ENCODE assay signal across 9 cellular contexts in genomic region chr17:71764507-71764906, GRCh38.
A peak's percentile ranks its signal among the peaks of the same experiment; 100 is the strongest.
DNase-seq lines count a peak whose midpoint lies in the region; ATAC-seq and TF ChIP-seq lines count a peak whose summit lies in the region.
"Had no signal": no experiment of that assay in that cellular context is flagged by ENCODE, and none has a peak within 500 bp of the region (broad histone marks: within the 10 kb centered on the region; RNA-seq: fewer than 3 reads in every experiment).

No MANE protein-coding gene starts in this region.

- no peaks in the 10 kb centered on the region for H3K9me2 ChIP-seq in PC-3 (replicated peaks; ENCODE audit: low read length)

- ATAC-seq in GM19463 (IDR thresholded peaks at IDR 0.05; ENCODE audit: unreplicated experiment) (peak; percentile 61), PC-3 (peak; percentile 62)
- no peak for ATAC-seq in naive thymus-derived CD8-positive, alpha-beta T cell

- H3K4me1 Mint-ChIP-seq in naive thymus-derived CD8-positive, alpha-beta T cell = no peaks in the 10 kb centered on the region

- intact Hi-C loops in PC-3 (cut with micrococcal nuclease) = loop anchor here (2.0 to 5.0 kb wide), 2 partner anchors 354 to 527 kb away; no protein-coding TSS in a partner anchor

- H3K4me1 ChIP-seq in PC-3 (ENCODE audit: insufficient read depth, low read length) = peaks cover 13% of the 10 kb centered on the region

- no peaks in the 10 kb centered on the region for H3K36me3 Mint-ChIP-seq in naive thymus-derived CD8-positive, alpha-beta T cell

- no peak overlapping the region for H2AFZ ChIP-seq in PC-3 (ENCODE audit: low read length)

- no peak overlapping the region for H3K9ac ChIP-seq in PC-3 (ENCODE audit: low read length)

- H3K4me3 ChIP-seq in PC-3 (ENCODE audit: low read length) = no peak overlapping the region

- TF ChIP-seq CTCF in PC-3 (conservative IDR thresholded peaks at IDR 0.05; ENCODE audit: low read depth, low read length) = peak; percentile 71

- H3K27me3 Mint-ChIP-seq in naive thymus-derived CD8-positive, alpha-beta T cell = peaks cover 0 to 8% (median 3%) of the 10 kb centered on the region in 5 donors

- H3K4me3 Mint-ChIP-seq in naive thymus-derived CD8-positive, alpha-beta T cell = no peak overlapping the region

- POLR2A ChIA-PET in PC-3 (lab: Charles Lee; ENCODE audit: unreplicated experiment) = no interaction called here
- POLR2A ChIA-PET in naive thymus-derived CD8-positive, alpha-beta T cell (lab: Charles Lee) = no interaction called here

- no TSS peak for BruUV-seq in PC-3 (replicated peaks; lab: Mats Ljungman, UMichigan)

- H3F3A ChIP-seq in PC-3 (ENCODE audit: low read length, unreplicated experiment) = peaks cover 6% of the 10 kb centered on the region

- H3K9me3 ChIP-seq in PC-3 (ENCODE audit: low read length) = no peaks in the 10 kb centered on the region

- no peak overlapping the region for H3K27ac ChIP-seq in PC-3 (ENCODE audit: low read length)

- H3K27ac Mint-ChIP-seq in naive thymus-derived CD8-positive, alpha-beta T cell = no peak overlapping the region

- H3K36me3 ChIP-seq in PC-3 (ENCODE audit: low read depth, low read length) = no peaks in the 10 kb centered on the region

- no peak overlapping the region for H3K4me2 ChIP-seq in PC-3 (ENCODE audit: low read length)

- H3K9me3 Mint-ChIP-seq in naive thymus-derived CD8-positive, alpha-beta T cell = peaks cover 0 to 19% (median 3%) of the 10 kb centered on the region in 9 donors

- H4K20me1 ChIP-seq in PC-3 (ENCODE audit: low read length) = no peaks in the 10 kb centered on the region

- no peaks in the 10 kb centered on the region for H3K27me3 ChIP-seq in PC-3 (ENCODE audit: low read length)

- DNase-seq in Ammon's horn (ENCODE audit: low spot score) (peak; percentile 4), PC-3 (peak; percentile 53), iPS DF 4.7 (ENCODE audit: extremely low read depth, low spot score) (peak; percentile 30), GOT3 (lab: John Stamatoyannopoulos, UW) (no peak)
- no peak for DNase-seq in central memory CD4-positive, alpha-beta T cell
- DNase-seq in activated naive CD4-positive, alpha-beta T cell (lab: John Stamatoyannopoulos, UW) = no peak
- no peak for DNase-seq in naive thymus-derived CD8-positive, alpha-beta T cell
- DNase-seq: NCI-H2081 treated with DMSO at 0.1 percent for 48 hours had no signal

- CTCF ChIA-PET in PC-3 (lab: Charles Lee) = no interaction called here

- H3K79me2 ChIP-seq in PC-3 (ENCODE audit: low read length) = no peaks in the 10 kb centered on the region

Comparison
In these comparisons a context has a peak if more than half of its experiments do, and no peak if none do; other contexts are left out.
1. DNase-seq: peak in Ammon's horn (single experiment), PC-3 (single experiment) and iPS DF 4.7 (single experiment); none in central memory CD4-positive, alpha-beta T cell (single experiment), activated naive CD4-positive, alpha-beta T cell (0 of 4), GOT3 (single experiment) and naive thymus-derived CD8-positive, alpha-beta T cell (0 of 10).
2. ATAC-seq: peak in GM19463 (single experiment) and PC-3 (single experiment); none in naive thymus-derived CD8-positive, alpha-beta T cell (0 of 2).